8 cellular contexts compared by ENCODE assay signal in the genomic region with DNA sequence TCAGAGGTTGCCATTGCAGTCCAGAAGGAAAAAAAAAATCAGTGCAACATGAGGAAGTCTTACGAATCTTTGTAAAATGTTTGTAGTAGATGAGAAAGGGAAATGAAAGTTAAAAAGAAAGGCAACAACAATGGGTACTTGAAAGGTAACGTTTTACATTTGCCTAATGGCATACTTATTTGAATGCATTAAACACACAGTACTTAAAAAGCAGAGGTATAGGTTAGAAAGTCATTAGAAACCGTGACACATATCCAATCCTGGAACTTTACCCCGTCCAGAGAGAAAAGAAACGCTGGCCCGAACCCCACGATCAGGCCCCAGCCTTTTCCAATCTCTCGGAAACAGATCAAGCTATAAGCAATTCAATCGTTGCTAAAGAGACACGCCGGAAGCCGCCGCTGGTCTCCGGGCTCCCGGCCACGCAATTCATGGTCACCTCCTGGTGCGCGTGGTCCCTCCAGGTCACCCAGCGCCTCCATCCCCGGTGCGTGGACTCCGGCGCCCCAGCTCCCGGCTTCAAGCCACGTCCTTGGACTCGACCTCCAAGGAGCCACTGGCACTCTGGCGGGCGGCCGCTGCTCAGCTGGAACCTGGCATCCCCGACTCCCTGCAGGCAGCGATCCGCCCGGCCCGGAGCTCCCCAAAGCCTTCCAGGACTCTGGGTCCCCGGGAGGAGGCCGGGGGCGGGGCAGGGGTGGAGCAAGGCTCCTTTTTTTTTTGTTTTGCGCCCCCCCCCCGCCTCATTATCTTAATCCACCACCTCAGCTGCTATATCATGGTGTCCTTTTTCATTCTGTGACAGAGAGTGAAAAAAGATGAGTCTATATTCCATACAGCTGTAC.
DNase-seq lines count a peak whose midpoint lies in the region; ATAC-seq and TF ChIP-seq lines count a peak whose summit lies in the region.

TSS of gene SLC18B1 (minus strand) at position 663 of the 845 bp plus-strand sequence. CDS start at position 482, 181 bp downstream.

- H3K27ac ChIP-seq in coronary artery (peak within 1 kb of the TSS; percentile 40 to 57), layer of hippocampus (ENCODE audit: low read depth, low read length) (peak within 1 kb of the TSS; percentile 66)

- peak; percentile 64 for DNase-seq in activated CD4-positive, CD25-positive, alpha-beta regulatory T cell treated with anti-CD3 and anti-CD28 coated beads, Interleukin-2, amount 50 U/mL, for 72 hours
- peak; percentile 79 for DNase-seq in coronary artery (ENCODE audit: low spot score)
- DNase-seq in stimulated activated CD4-positive, alpha-beta T cell treated with anti-CD3 and anti-CD28 coated beads, Interleukin-2, amount 100 ng/mL, for 24 hours: peak; percentile 67 to 74
- no peak for DNase-seq in amniotic stem cell (lab: John Stamatoyannopoulos, UW)

- TF ChIP-seq EP300 in Ishikawa (IDR thresholded peaks at IDR 0.05; ENCODE audit: borderline replicate concordance): no peak

- peak; percentile 45 for ATAC-seq in GM21737 (IDR thresholded peaks at IDR 0.05; ENCODE audit: unreplicated experiment)

- no peak for TF ChIP-seq CTCF in coronary artery (IDR thresholded peaks at IDR 0.05)

- no peak for TF ChIP-seq RAD21 in Ishikawa (IDR thresholded peaks at IDR 0.05; ENCODE audit: low read depth)

- peak within 1 kb of the TSS; percentile 70 for H3K4me3 ChIP-seq in GM08714 (ENCODE audit: low read length)
- peak within 1 kb of the TSS; percentile 69 for H3K4me3 ChIP-seq in coronary artery

- H3K27me3 ChIP-seq in layer of hippocampus (ENCODE audit: control insufficient read depth, insufficient read depth, low read length): no peaks in the 10 kb centered on the region

TF ChIP-seq in Ishikawa, 13 proteins besides CTCF, POLR2A, EP300 and RAD21:
- TF ChIP-seq, protein P1, sequence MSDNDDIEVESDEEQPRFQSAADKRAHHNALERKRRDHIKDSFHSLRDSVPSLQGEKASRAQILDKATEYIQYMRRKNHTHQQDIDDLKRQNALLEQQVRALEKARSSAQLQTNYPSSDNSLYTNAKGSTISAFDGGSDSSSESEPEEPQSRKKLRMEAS (IDR thresholded peaks at IDR 0.05): 0 out of 2 replicates have a peak, but pooled peaks have one; percentile 41
- no peak for TF ChIP-seq NFIC (IDR thresholded peaks at IDR 0.05)
- TF ChIP-seq TCF12 (IDR thresholded peaks at IDR 0.05; ENCODE audit: low read depth): peak; percentile 56; the same call in 1 of the 2 replicates
- TF ChIP-seq ZBTB7A (IDR thresholded peaks at IDR 0.05; ENCODE audit: low read depth): no peak
- TF ChIP-seq TEAD4 (IDR thresholded peaks at IDR 0.05): no peak
- TF ChIP-seq EGR1 (IDR thresholded peaks at IDR 0.05): 0 out of 2 replicates have a peak, but pooled peaks have one; percentile 6
- TF ChIP-seq CEBPB (IDR thresholded peaks at IDR 0.05): no peak
- TF ChIP-seq USF1 (IDR thresholded peaks at IDR 0.05): no peak
